Comparison of ENCODE assay signal across 8 cellular contexts in the genomic region with DNA sequence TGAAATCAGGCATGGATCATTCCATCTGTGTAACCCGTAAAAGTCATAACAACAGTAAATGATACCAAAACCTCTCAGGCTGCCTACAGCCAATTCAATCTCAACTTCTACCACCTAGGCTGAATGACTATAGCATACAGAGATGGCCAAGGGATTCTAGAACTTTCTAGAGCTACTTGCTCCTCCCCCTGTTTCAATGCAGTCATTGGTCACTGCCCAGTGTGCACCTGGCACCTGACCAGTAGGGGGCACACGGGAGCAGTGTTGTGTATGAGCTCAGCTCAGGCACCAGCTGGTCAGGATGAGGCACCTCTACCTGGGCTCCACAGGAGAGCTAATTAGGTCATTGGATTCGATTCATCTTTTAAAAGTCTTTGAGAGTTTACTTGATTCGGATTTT.
DNase-seq lines count a peak whose midpoint lies in the region; ATAC-seq, FAIRE-seq and TF ChIP-seq lines count a peak whose summit lies in the region.

No MANE protein-coding gene starts in this region.

- ATAC-seq in Right ventricle myocardium superior (ENCODE audit: poor library complexity) = no peak
- ATAC-seq in left cardiac atrium = no peak
- ATAC-seq in stimulated activated naive B cell treated with anti-CD40 and anti-IgM and Interleukin-4, amounts not matched to agents 10 μg/mL and 1 μg/mL and 100 μg/mL, for 72 hours (replicated peaks) = peak; percentile 47 to 55

- no peak overlapping the region for H3K4me3 Mint-ChIP-seq in HFFc6
- no peak overlapping the region for H3K4me3 Mint-ChIP-seq in stimulated activated naive B cell treated with anti-CD40 and anti-IgM and Interleukin-4, amounts not matched to agents 10 μg/mL and 1 μg/mL and 100 μg/mL, for 72 hours

- peaks cover 0 to 6% of the 10 kb centered on the region in 2 donors for H3K4me1 ChIP-seq in kidney (ENCODE audit: control insufficient read depth in 1 of 2, insufficient read depth in 1 of 2, low read depth in 1 of 2, low read length in 2 of 2)

- H3K27me3 Mint-ChIP-seq in HFFc6 (ENCODE audit: insufficient read depth) = peaks cover 4% of the 10 kb centered on the region
- no peaks in the 10 kb centered on the region for H3K27me3 Mint-ChIP-seq in stimulated activated naive B cell treated with anti-CD40 and anti-IgM and Interleukin-4, amounts not matched to agents 10 μg/mL and 1 μg/mL and 100 μg/mL, for 72 hours

- H3K4me3 ChIP-seq in kidney (ENCODE audit: low read length in 2 of 2) = no peak overlapping the region

- H3K36me3 ChIP-seq in kidney (ENCODE audit: control insufficient read depth in 1 of 2, insufficient read depth in 2 of 2, low read length in 2 of 2) = no peaks in the 10 kb centered on the region

- no peaks in the 10 kb centered on the region for H3K9me3 ChIP-seq in kidney (ENCODE audit: control insufficient read depth in 1 of 2, low read length in 2 of 2)

- no peak overlapping the region for H3K27ac Mint-ChIP-seq in HFFc6
- H3K27ac Mint-ChIP-seq in stimulated activated naive B cell treated with anti-CD40 and anti-IgM and Interleukin-4, amounts not matched to agents 10 μg/mL and 1 μg/mL and 100 μg/mL, for 72 hours = no peak overlapping the region

- TF ChIP-seq CTCF in HFFc6 (IDR thresholded peaks at IDR 0.05) (peak; percentile 66), kidney (IDR thresholded peaks at IDR 0.05; ENCODE audit: borderline replicate concordance, extremely low read depth, insufficient read depth) (peak; percentile 29)

- DNase-seq in Right ventricle myocardium superior (peak; percentile 48), left cardiac atrium (no peak), HFFc6 (no peak), NCI-H526 treated with DMSO at 0.1 percent for 48 hours (lab: John Stamatoyannopoulos, UW) (peak; percentile 14), kidney (no peak), middle frontal gyrus (ENCODE audit: extremely low spot score, low spot score) (no peak)
- peak; percentile 72 to 75 for DNase-seq in activated T-cell treated with anti-CD3 and anti-CD28 coated beads, Interleukin-2, amount 50 U/mL, for 48 hours
- no peak for DNase-seq in stimulated activated naive B cell treated with anti-CD40 and anti-IgM and Interleukin-4, amounts not matched to agents 10 μg/mL and 1 μg/mL and 100 μg/mL, for 72 hours

- H3K9ac ChIP-seq in kidney (ENCODE audit: low read length in 2 of 2) = no peak overlapping the region

- H3K9me3 Mint-ChIP-seq in HFFc6 = peaks cover 7% of the 10 kb centered on the region
- no peaks in the 10 kb centered on the region for H3K9me3 Mint-ChIP-seq in stimulated activated naive B cell treated with anti-CD40 and anti-IgM and Interleukin-4, amounts not matched to agents 10 μg/mL and 1 μg/mL and 100 μg/mL, for 72 hours

- H3K36me3 Mint-ChIP-seq in HFFc6 (ENCODE audit: low read depth) = no peaks in the 10 kb centered on the region
- H3K36me3 Mint-ChIP-seq in stimulated activated naive B cell treated with anti-CD40 and anti-IgM and Interleukin-4, amounts not matched to agents 10 μg/mL and 1 μg/mL and 100 μg/mL, for 72 hours = peaks cover 34 to 46% of the 10 kb centered on the region in 2 donors

- no peak for FAIRE-seq in kidney (lab: Jason Lieb, UNC)

- H3K4me1 Mint-ChIP-seq in HFFc6 (ENCODE audit: low read depth) = no peaks in the 10 kb centered on the region
- peaks cover 60 to 94% of the 10 kb centered on the region in 2 donors for H3K4me1 Mint-ChIP-seq in stimulated activated naive B cell treated with anti-CD40 and anti-IgM and Interleukin-4, amounts not matched to agents 10 μg/mL and 1 μg/mL and 100 μg/mL, for 72 hours

- intact Hi-C loops in Right ventricle myocardium superior (cut with DNase I) = no loop called here
- intact Hi-C loops in left cardiac atrium (cut with DNase I) = no loop called here
- intact Hi-C loops in kidney (cut with DNase I) = no loop called here

- no peak overlapping the region for H3K27ac ChIP-seq in kidney (ENCODE audit: low read depth in 2 of 2, low read length in 2 of 2)

Comparison
In these comparisons a context has a peak if more than half of its experiments do, and no peak if none do; other contexts are left out.
1. DNase-seq: peak in Right ventricle myocardium superior (single experiment), NCI-H526 treated with DMSO at 0.1 percent for 48 hours (single experiment) and activated T-cell treated with anti-CD3 and anti-CD28 coated beads, Interleukin-2, amount 50 U/mL, for 48 hours (2 of 2); none in left cardiac atrium (single experiment), HFFc6 (single experiment), kidney (single experiment), stimulated activated naive B cell treated with anti-CD40 and anti-IgM and Interleukin-4, amounts not matched to agents 10 μg/mL and 1 μg/mL and 100 μg/mL, for 72 hours (single experiment) and middle frontal gyrus (single experiment).
2. ATAC-seq: peak in stimulated activated naive B cell treated with anti-CD40 and anti-IgM and Interleukin-4, amounts not matched to agents 10 μg/mL and 1 μg/mL and 100 μg/mL, for 72 hours (2 of 2); none in Right ventricle myocardium superior (single experiment) and left cardiac atrium (0 of 2).